8 cellular contexts compared by ENCODE assay signal in the genomic region with DNA sequence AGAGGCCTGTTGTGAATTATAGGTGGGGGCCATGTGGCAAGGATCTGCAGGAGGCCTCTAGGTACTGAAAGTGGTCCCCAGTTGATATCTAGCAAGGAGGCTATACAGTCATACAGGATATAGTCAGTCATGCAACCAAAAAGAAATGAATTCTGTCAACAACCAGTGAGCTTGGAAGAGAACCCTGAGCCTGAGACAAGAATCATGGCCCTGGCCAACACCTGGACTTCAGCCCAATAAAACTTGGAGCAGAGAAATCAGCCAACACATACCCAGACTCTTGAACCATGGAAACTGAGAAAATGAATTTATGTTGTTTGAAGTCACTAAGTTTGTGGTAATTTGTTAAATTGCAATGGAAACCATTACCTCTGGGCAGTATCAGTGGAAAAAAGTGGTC.
"Had no signal": no experiment of that assay in that cellular context is flagged by ENCODE, and none has a peak within 500 bp of the region (broad histone marks: within the 10 kb centered on the region; RNA-seq: fewer than 3 reads in every experiment).

No MANE protein-coding gene starts in this region.

- H3K4me1 ChIP-seq: HAP-1 had no signal

- H3K9me3 ChIP-seq: HAP-1 had no signal

- H3K36me3 ChIP-seq: HAP-1 had no signal

- H3K4me3 Mint-ChIP-seq: HFFc6 had no signal

- H3K4me3 ChIP-seq: GM23248, HAP-1 had no signal

- DNase-seq: GM23248, GOT3, H7, HFFc6, IMR-90 had no signal

- H3K27ac Mint-ChIP-seq: HFFc6 had no signal

- H3K27ac ChIP-seq: GM23248, HL-60 had no signal

- ATAC-seq: HCT116 had no signal
